ENCODE assay signal across 15 cellular contexts in genomic region chr5:173565491-173566038, GRCh38.
"Had no signal": no experiment of that assay in that cellular context is flagged by ENCODE, and none has a peak within 500 bp of the region (broad histone marks: within the 10 kb centered on the region; RNA-seq: fewer than 3 reads in every experiment).

No MANE protein-coding gene starts in this region.

- H2AFZ ChIP-seq: hepatocyte had no signal

- ATAC-seq: effector memory CD8-positive, alpha-beta T cell; foreskin keratinocyte; gastroesophageal sphincter; heart left ventricle; left cardiac atrium; left lung; left ventricle myocardium superior; lower lobe of right lung had no signal

- H3K4me3 ChIP-seq: esophagus muscularis mucosa, gastroesophageal sphincter, heart left ventricle, hepatocyte, left lung, lower lobe of right lung had no signal

- H3K4me3 Mint-ChIP-seq: dendritic cell treated with granulocyte-macrophage colony-stimulating factor and Interleukin-4, amounts not matched to agents 40 ng/mL and 50 ng/mL, for 4 days; effector memory CD8-positive, alpha-beta T cell had no signal

- H3K4me2 ChIP-seq: hepatocyte had no signal

- H3K27me3 ChIP-seq: esophagus muscularis mucosa, gastroesophageal sphincter, hepatocyte had no signal

- H3K36me3 ChIP-seq: esophagus muscularis mucosa, gastroesophageal sphincter, heart left ventricle, left lung, lower lobe of right lung had no signal

- H3K79me2 ChIP-seq: hepatocyte had no signal

- H3K27ac ChIP-seq: esophagus muscularis mucosa, foreskin keratinocyte, gastroesophageal sphincter, heart left ventricle, hepatocyte, left lung, lower lobe of right lung had no signal

- H3K27ac Mint-ChIP-seq: dendritic cell treated with granulocyte-macrophage colony-stimulating factor and Interleukin-4, amounts not matched to agents 40 ng/mL and 50 ng/mL, for 4 days; effector memory CD8-positive, alpha-beta T cell had no signal

- H3K4me1 ChIP-seq: foreskin keratinocyte, heart left ventricle, left lung, lower lobe of right lung had no signal

- DNase-seq: cortex of kidney; effector CD8-positive, alpha-beta T cell; effector memory CD8-positive, alpha-beta T cell; foreskin keratinocyte; heart left ventricle; left cardiac atrium; left lung; left ventricle myocardium superior; lower lobe of right lung; mesendoderm; midbrain had no signal
